18 cellular contexts compared by ENCODE assay signal in genomic region chr15:71545223-71545760, GRCh38.
DNase-seq lines count a peak whose midpoint lies in the region; ATAC-seq, FAIRE-seq and TF ChIP-seq lines count a peak whose summit lies in the region.
"Had no signal": no experiment of that assay in that cellular context is flagged by ENCODE, and none has a peak within 500 bp of the region (broad histone marks: within the 10 kb centered on the region; RNA-seq: fewer than 3 reads in every experiment).

No MANE protein-coding gene starts in this region.

- H2AFZ ChIP-seq in IMR-90 (replicated peaks; ENCODE audit: low read length, poor library complexity) (no peak overlapping the region), K562 (ENCODE audit: low read depth, low read length) (no peak overlapping the region)

- intact Hi-C loops in IMR-90 (cut with micrococcal nuclease), result no loop called here
- intact Hi-C loops in K562 (cut with micrococcal nuclease), result no loop called here
- intact Hi-C loops in activated CD4-positive, alpha-beta T cell treated with anti-CD3 and anti-CD28 coated beads for 36 hours (cut with DNase I, micrococcal nuclease), result no loop called here

- DNase-seq in IMR-90 (peak; percentile 45), K562 (ENCODE audit: extremely low read depth in 1 of 4, low spot score in 3 of 4) (no peak), fibroblast of the aortic adventitia (ENCODE audit: low read depth) (peak; percentile 54), renal cortical epithelial cell (ENCODE audit: low read depth) (peak; percentile 32), T-helper 1 cell (no peak), NCI-H1092 (lab: John Stamatoyannopoulos, UW) (no peak)
- no peak for DNase-seq in activated CD4-positive, alpha-beta T cell treated with anti-CD3 and anti-CD28 coated beads for 36 hours
- DNase-seq: Caco-2; CD4-positive, alpha-beta T cell; GOT3; NCI-H1417 treated with DMSO at 0.1 percent for 48 hours; NCI-H187 treated with DMSO at 0.1 percent for 48 hours; NCI-H345; NCI-H524 treated with DMSO at 0.1 percent for 48 hours; SHP77 had no signal

- no peaks in the 10 kb centered on the region for H3K4me1 Mint-ChIP-seq in activated CD4-positive, alpha-beta T cell treated with anti-CD3 and anti-CD28 coated beads for 36 hours

- TF ChIP-seq RAD21 in IMR-90 (IDR thresholded peaks at IDR 0.05; ENCODE audit: low read length), result no peak
- no peak for TF ChIP-seq RAD21 in K562 (CRISPR knock-in tag; conservative IDR thresholded peaks at IDR 0.05 in 1 of 2, IDR thresholded peaks at IDR 0.05 in 1 of 2)

- no peaks in the 10 kb centered on the region for H3K9me3 ChIP-seq in IMR-90 (ENCODE audit: control insufficient read depth, insufficient read depth, low read length)
- no peaks in the 10 kb centered on the region for H3K9me3 ChIP-seq in K562 (replicated peaks; ENCODE audit: control insufficient read depth, insufficient read depth, low read depth, low read length)
- H3K9me3 ChIP-seq: Caco-2 had no signal

- no peaks in the 10 kb centered on the region for H3K36me3 Mint-ChIP-seq in activated CD4-positive, alpha-beta T cell treated with anti-CD3 and anti-CD28 coated beads for 36 hours (ENCODE audit: low read depth)

- no peak for FAIRE-seq in K562 (lab: Jason Lieb, UNC)
- FAIRE-seq: GM12891, GM18507 had no signal

- no peak overlapping the region for H2BK5ac ChIP-seq in IMR-90 (ENCODE audit: low read depth, low read length, poor library complexity, severe bottlenecking)

- H3K14ac ChIP-seq in IMR-90 (replicated peaks; ENCODE audit: low read depth, low read length), result no peak overlapping the region

- H3K56ac ChIP-seq in IMR-90 (ENCODE audit: extremely low read depth, insufficient read depth, low read length), result no peak overlapping the region

- no peak overlapping the region for H3K4me2 ChIP-seq in IMR-90 (ENCODE audit: low read depth, low read length)
- no peak overlapping the region for H3K4me2 ChIP-seq in K562 (ENCODE audit: insufficient read depth, low read length)

- H3K27me3 ChIP-seq in IMR-90 (ENCODE audit: control insufficient read depth, insufficient read depth, low read length) (no peaks in the 10 kb centered on the region), K562 (ENCODE audit: control insufficient read depth in 2 of 2, insufficient read depth in 2 of 2, low read length in 2 of 2) (peaks cover 0 to 4% of the 10 kb centered on the region in 2 experiments; a peak in 2 of 5 replicates)

- H3K9me1 ChIP-seq in IMR-90 (ENCODE audit: insufficient read depth, low read length) (no peaks in the 10 kb centered on the region; the same call in 1 of the 2 replicates), K562 (ENCODE audit: control insufficient read depth, insufficient read depth, low read length) (no peaks in the 10 kb centered on the region)

- no peak overlapping the region for H2AK5ac ChIP-seq in IMR-90 (ENCODE audit: low read depth, low read length)

- no peaks in the 10 kb centered on the region for H3K9me3 Mint-ChIP-seq in activated CD4-positive, alpha-beta T cell treated with anti-CD3 and anti-CD28 coated beads for 36 hours (ENCODE audit: low read depth)
- H3K9me3 Mint-ChIP-seq: CD4-positive, alpha-beta T cell had no signal

- no peak overlapping the region for H3K27ac Mint-ChIP-seq in activated CD4-positive, alpha-beta T cell treated with anti-CD3 and anti-CD28 coated beads for 36 hours
- H3K27ac Mint-ChIP-seq: CD4-positive, alpha-beta T cell had no signal

- peaks cover 2% of the 10 kb centered on the region; the same call in 1 of the 2 replicates for H3K4me1 ChIP-seq in IMR-90 (ENCODE audit: control insufficient read depth, insufficient read depth, low read length)
- no peaks in the 10 kb centered on the region for H3K4me1 ChIP-seq in K562 (replicated peaks in 1 of 2; ENCODE audit: control insufficient read depth in 2 of 2, insufficient read depth in 2 of 2, low read length in 2 of 2)
- H3K4me1 ChIP-seq: Caco-2 had no signal

- H4K20me1 ChIP-seq in IMR-90 (ENCODE audit: insufficient read depth, low read length) (peaks cover 16% of the 10 kb centered on the region; the same call in 1 of the 2 replicates), K562 (replicated peaks; ENCODE audit: control insufficient read depth, insufficient read depth, low read length) (no peaks in the 10 kb centered on the region)

- no peak overlapping the region for H3K18ac ChIP-seq in IMR-90 (ENCODE audit: low read depth, low read length)

- H3K4me3 Mint-ChIP-seq in activated CD4-positive, alpha-beta T cell treated with anti-CD3 and anti-CD28 coated beads for 36 hours, result no peak overlapping the region
- H3K4me3 Mint-ChIP-seq: CD4-positive, alpha-beta T cell had no signal

- BruUV-seq in IMR-90 (replicated peaks; lab: Mats Ljungman, UMichigan) (no TSS peak), K562 (replicated peaks; lab: Mats Ljungman, UMichigan) (no TSS peak)

- H3K79me1 ChIP-seq in IMR-90 (ENCODE audit: low read depth in 1 of 2, low read length in 2 of 2), result no peaks in the 10 kb centered on the region

- TF ChIP-seq POLR2A in IMR-90 (IDR thresholded peaks at IDR 0.05; ENCODE audit: low read depth, low read length) (no peak), K562 (conservative IDR thresholded peaks at IDR 0.05) (no peak)

- H3K23ac ChIP-seq in IMR-90 (ENCODE audit: low read depth, low read length), result no peak overlapping the region

- no peak overlapping the region for H3K4ac ChIP-seq in IMR-90 (ENCODE audit: low read depth, low read length)

- H2AK9ac ChIP-seq in IMR-90 (replicated peaks; ENCODE audit: low read depth, low read length, poor library complexity), result no peak overlapping the region

- POLR2A ChIA-PET in IMR-90 (lab: Charles Lee; ENCODE audit: unreplicated experiment), result interaction anchor here (0.6 kb wide), 1 partner anchor 16 kb away, joined by 3 read pairs; no protein-coding TSS in a partner anchor
- POLR2A ChIA-PET in K562 (lab: Yijun Ruan, JAX), result no interaction called here
- POLR2A ChIA-PET in activated CD4-positive, alpha-beta T cell treated with anti-CD3 and anti-CD28 coated beads for 36 hours (lab: Charles Lee), result no interaction called here

- H3K4me3 ChIP-seq in IMR-90 (ENCODE audit: insufficient read depth, low read depth, low read length) (no peak overlapping the region), K562 (no peak overlapping the region), fibroblast of the aortic adventitia (ENCODE audit: low read depth, low read length) (no peak overlapping the region)

- TF ChIP-seq CTCF in IMR-90 (conservative IDR thresholded peaks at IDR 0.05; ENCODE audit: low read depth, low read length), result no peak
- TF ChIP-seq CTCF in K562 (IDR thresholded peaks at IDR 0.05 in 2 of 3, conservative IDR thresholded peaks at IDR 0.05 in 1 of 3; ENCODE audit: insufficient read depth in 2 of 3, low read depth in 1 of 3, low read length in 3 of 3), result no peak
- TF ChIP-seq CTCF in fibroblast of the aortic adventitia (IDR thresholded peaks at IDR 0.05; ENCODE audit: insufficient read depth, low read length), result no peak

- H2BK20ac ChIP-seq in IMR-90 (ENCODE audit: low read depth, low read length), result no peak overlapping the region

- TF ChIP-seq EP300 in K562 (IDR thresholded peaks at IDR 0.05; ENCODE audit: low read length), result no peak

- no CpG with 5 or more reads among the region's 5 CpGs for WGBS in IMR-90 (ENCODE audit: extremely low coverage in 2 of 2, insufficient read length in 1 of 2), 2 experiments
- WGBS in K562 (ENCODE audit: insufficient coverage, low coverage, missing lambda C conversion rate), result 0% methylated on average over 5 of the region's 5 CpGs

- no peaks in the 10 kb centered on the region for H3K79me2 ChIP-seq in K562 (ENCODE audit: control insufficient read depth, insufficient read depth, low read length)

- no peak for ATAC-seq in IMR-90 (ENCODE audit: low read depth)
- ATAC-seq in K562, result no peak
- ATAC-seq in activated CD4-positive, alpha-beta T cell treated with anti-CD3 and anti-CD28 coated beads for 36 hours, result no peak
- ATAC-seq: HCT116 had no signal

- CTCF ChIA-PET in IMR-90 (lab: Yijun Ruan, JAX), result no interaction called here
- CTCF ChIA-PET in K562 (lab: Yijun Ruan, JAX; ENCODE audit: low intra/inter-chr PET ratio), result no interaction called here
- CTCF ChIA-PET in activated CD4-positive, alpha-beta T cell treated with anti-CD3 and anti-CD28 coated beads for 36 hours (lab: Charles Lee), result no interaction called here

- no peak overlapping the region for H4K8ac ChIP-seq in IMR-90 (ENCODE audit: low read depth in 2 of 2, low read length in 2 of 2)

- in situ Hi-C loops in IMR-90 (cut with MboI; ENCODE audit: low sequenced_read_pairs), result no loop called here
- in situ Hi-C loops in K562 (cut with MboI), result no loop called here

- H3K36me3 ChIP-seq in IMR-90 (ENCODE audit: control insufficient read depth, insufficient read depth, low read length), result no peaks in the 10 kb centered on the region; the same call in 1 of the 2 replicates
- H3K36me3 ChIP-seq in K562 (ENCODE audit: control insufficient read depth, insufficient read depth, low read length), result no peaks in the 10 kb centered on the region

- H4K5ac ChIP-seq in IMR-90 (ENCODE audit: low read depth, low read length), result no peak overlapping the region

- peaks cover 10% of the 10 kb centered on the region for H3K27me3 Mint-ChIP-seq in activated CD4-positive, alpha-beta T cell treated with anti-CD3 and anti-CD28 coated beads for 36 hours

- H2BK15ac ChIP-seq in IMR-90 (ENCODE audit: low read depth, low read length), result no peak overlapping the region

- dilution Hi-C loops in IMR-90 (cut with HindIII; ENCODE audit: low sequenced_read_pairs, unreplicated experiment), result no loop called here

- H2BK120ac ChIP-seq in IMR-90 (ENCODE audit: low read depth, low read length), result no peak overlapping the region

- no peak overlapping the region for H4K91ac ChIP-seq in IMR-90 (ENCODE audit: insufficient read depth, low read depth, low read length)

- H3K9ac ChIP-seq in IMR-90 (ENCODE audit: low read depth, low read length) (no peak overlapping the region), K562 (ENCODE audit: insufficient read depth in 1 of 2, low read depth in 2 of 2, low read length in 2 of 2) (no peak overlapping the region)

- H3K27ac ChIP-seq in IMR-90 (ENCODE audit: insufficient read depth, low read length), result no peak overlapping the region
- no peak overlapping the region for H3K27ac ChIP-seq in K562 (ENCODE audit: extremely low read depth, low read depth, low read length)

TF ChIP-seq in IMR-90, 13 proteins besides CTCF, POLR2A, EP300 and RAD21:
- no peak for TF ChIP-seq RFX5 (IDR thresholded peaks at IDR 0.05; ENCODE audit: low read depth, low read length)
- TF ChIP-seq SMC3 (IDR thresholded peaks at IDR 0.05; ENCODE audit: low read depth, low read length), result no peak
TF ChIP-seq in IMR-90: peak in this region for 0.

Comparison
In these comparisons a context has a peak if more than half of its experiments do, and no peak if none do; other contexts are left out.
1. DNase-seq: peak in IMR-90 (single experiment), fibroblast of the aortic adventitia (single experiment) and renal cortical epithelial cell (single experiment); none in K562 (0 of 4), T-helper 1 cell (0 of 5), NCI-H1092 (single experiment) and activated CD4-positive, alpha-beta T cell treated with anti-CD3 and anti-CD28 coated beads for 36 hours (single experiment).